ENCODE assay signal across 19 cellular contexts in genomic region chr2:16244153-16244965, GRCh38.
"Had no signal": no experiment of that assay in that cellular context is flagged by ENCODE, and none has a peak within 500 bp of the region (broad histone marks: within the 10 kb centered on the region; RNA-seq: fewer than 3 reads in every experiment).

No MANE protein-coding gene starts in this region.

- H3K27me3 ChIP-seq: testis, tibial nerve had no signal

- H3K27ac ChIP-seq: left ventricle myocardium inferior, lower lobe of right lung, testis, tibial nerve had no signal

- DNase-seq: cerebellar nuclear complex; dermis blood vessel endothelial cell; effector CD4-positive, alpha-beta T cell; endodermal cell; foreskin melanocyte; hypothalamus; left ventricle myocardium inferior; lower lobe of right lung; midbrain; stimulated activated CD4-positive, alpha-beta T cell treated with anti-CD3 and anti-CD28 coated beads, Interleukin-2, amount 100 ng/mL, for 24 hours; stimulated activated CD4-positive, alpha-beta T cell treated with anti-CD3 and anti-CD28 coated beads, Interleukin-4, amount 100 ng/mL, for 4 hours; stimulated activated naive B cell treated with anti-CD40 and anti-IgM and Interleukin-4, amounts not matched to agents 10 μg/mL and 1 μg/mL and 100 μg/mL, for 72 hours; stimulated activated naive CD8-positive, alpha-beta T cell treated with anti-CD3 and anti-CD28 coated beads, Interleukin-15, amount 100 ng/mL, for 72 hours; testis had no signal

- H3K4me1 Mint-ChIP-seq: memory B cell; stimulated activated naive B cell treated with anti-CD40 and anti-IgM and Interleukin-4, amounts not matched to agents 10 μg/mL and 1 μg/mL and 100 μg/mL, for 72 hours; stimulated activated naive CD8-positive, alpha-beta T cell treated with anti-CD3 and anti-CD28 coated beads, Interleukin-15, amount 100 ng/mL, for 72 hours had no signal

- H3K36me3 ChIP-seq: left ventricle myocardium inferior, lower lobe of right lung, tibial nerve had no signal

- H3K9me3 ChIP-seq: left ventricle myocardium inferior, lower lobe of right lung, testis, tibial nerve had no signal

- H3K4me3 Mint-ChIP-seq: endodermal cell; memory B cell; natural killer cell treated with Interleukin-12 subunit alpha and Interleukin-12 subunit beta and Interleukin-15 and Interleukin-18, amount 100 ng/mL, for 72 hours; stimulated activated naive B cell treated with anti-CD40 and anti-IgM and Interleukin-4, amounts not matched to agents 10 μg/mL and 1 μg/mL and 100 μg/mL, for 72 hours; stimulated activated naive CD8-positive, alpha-beta T cell treated with anti-CD3 and anti-CD28 coated beads, Interleukin-15, amount 100 ng/mL, for 72 hours had no signal

- H3K27ac Mint-ChIP-seq: endodermal cell; memory B cell; natural killer cell treated with Interleukin-12 subunit alpha and Interleukin-12 subunit beta and Interleukin-15 and Interleukin-18, amount 100 ng/mL, for 72 hours; stimulated activated naive B cell treated with anti-CD40 and anti-IgM and Interleukin-4, amounts not matched to agents 10 μg/mL and 1 μg/mL and 100 μg/mL, for 72 hours; stimulated activated naive CD8-positive, alpha-beta T cell treated with anti-CD3 and anti-CD28 coated beads, Interleukin-15, amount 100 ng/mL, for 72 hours had no signal

- H3K36me3 Mint-ChIP-seq: memory B cell; natural killer cell treated with Interleukin-12 subunit alpha and Interleukin-12 subunit beta and Interleukin-15 and Interleukin-18, amount 100 ng/mL, for 72 hours; stimulated activated naive B cell treated with anti-CD40 and anti-IgM and Interleukin-4, amounts not matched to agents 10 μg/mL and 1 μg/mL and 100 μg/mL, for 72 hours had no signal

- H3K4me3 ChIP-seq: left ventricle myocardium inferior, lower lobe of right lung, testis, tibial nerve had no signal

- ATAC-seq: lower lobe of right lung; natural killer cell treated with Interleukin-12 subunit alpha and Interleukin-12 subunit beta and Interleukin-15 and Interleukin-18, amount 100 ng/mL, for 72 hours; stimulated activated naive CD8-positive, alpha-beta T cell treated with anti-CD3 and anti-CD28 coated beads, Interleukin-15, amount 100 ng/mL, for 72 hours had no signal

- H3K4me1 ChIP-seq: left ventricle myocardium inferior, lower lobe of right lung, testis had no signal

- FAIRE-seq: colon, islet of Langerhans had no signal

- H3K9me3 Mint-ChIP-seq: endodermal cell; memory B cell; natural killer cell treated with Interleukin-12 subunit alpha and Interleukin-12 subunit beta and Interleukin-15 and Interleukin-18, amount 100 ng/mL, for 72 hours; stimulated activated naive B cell treated with anti-CD40 and anti-IgM and Interleukin-4, amounts not matched to agents 10 μg/mL and 1 μg/mL and 100 μg/mL, for 72 hours; stimulated activated naive CD8-positive, alpha-beta T cell treated with anti-CD3 and anti-CD28 coated beads, Interleukin-15, amount 100 ng/mL, for 72 hours had no signal
